23 cellular contexts compared by ENCODE assay signal in the genomic region with DNA sequence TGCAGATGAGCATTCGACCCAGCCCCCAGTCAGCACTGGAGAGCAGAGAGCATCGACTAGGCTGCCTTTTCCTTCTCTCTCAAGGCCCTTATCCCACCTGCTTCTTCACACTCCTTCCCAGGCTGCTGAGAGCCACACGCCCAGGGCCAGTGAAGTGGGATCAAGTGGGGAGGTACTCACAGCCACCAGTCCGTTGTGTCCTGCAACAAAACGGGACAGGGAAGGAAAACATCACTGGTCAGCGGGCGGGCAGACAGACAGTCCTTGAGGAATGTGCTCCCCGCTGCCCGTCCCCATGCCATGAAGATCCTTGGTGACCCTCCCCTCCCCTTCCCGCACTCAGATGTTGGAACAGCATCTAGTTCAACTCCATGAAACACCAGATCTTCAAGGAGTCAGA.
"Had no signal": no experiment of that assay in that cellular context is flagged by ENCODE, and none has a peak within 500 bp of the region (broad histone marks: within the 10 kb centered on the region; RNA-seq: fewer than 3 reads in every experiment).

No MANE protein-coding gene starts in this region.

- ATAC-seq: mucosa of descending colon; natural killer cell treated with Interleukin-12 subunit alpha and Interleukin-12 subunit beta and Interleukin-15 and Interleukin-18, amount 100 ng/mL, for 72 hours; pancreas; sciatic nerve; stimulated activated memory B cell treated with anti-CD40 and anti-IgM and Interleukin-4, amounts not matched to agents 10 μg/mL and 1 μg/mL and 100 μg/mL, for 72 hours; stimulated activated naive CD8-positive, alpha-beta T cell treated with anti-CD3 and anti-CD28 coated beads, Interleukin-15, Interleukin-2, amounts not matched to agents 100 U/mL and 50 U/mL, for 24 hours had no signal

- H3K36me3 Mint-ChIP-seq: memory B cell; mesothelial cell of epicardium; naive B cell; natural killer cell treated with Interleukin-12 subunit alpha and Interleukin-12 subunit beta and Interleukin-15 and Interleukin-18, amount 100 ng/mL, for 72 hours; stimulated activated memory B cell treated with anti-CD40 and anti-IgM and Interleukin-4, amounts not matched to agents 10 μg/mL and 1 μg/mL and 100 μg/mL, for 72 hours had no signal

- H3K27ac ChIP-seq: dorsolateral prefrontal cortex, neutrophil, pancreas, testis, tibial nerve, uterus had no signal

- H3K4me3 ChIP-seq: dorsolateral prefrontal cortex, lung, mucosa of descending colon, pancreas, testis, tibial nerve, upper lobe of left lung, uterus had no signal

- H3K4me3 Mint-ChIP-seq: memory B cell; mesothelial cell of epicardium; naive B cell; natural killer cell treated with Interleukin-12 subunit alpha and Interleukin-12 subunit beta and Interleukin-15 and Interleukin-18, amount 100 ng/mL, for 72 hours; stimulated activated memory B cell treated with anti-CD40 and anti-IgM and Interleukin-4, amounts not matched to agents 10 μg/mL and 1 μg/mL and 100 μg/mL, for 72 hours had no signal

- H3K9me3 ChIP-seq: mucosa of descending colon, neutrophil, pancreas, testis, tibial nerve, upper lobe of left lung, uterus had no signal

- H3K27ac Mint-ChIP-seq: memory B cell; natural killer cell treated with Interleukin-12 subunit alpha and Interleukin-12 subunit beta and Interleukin-15 and Interleukin-18, amount 100 ng/mL, for 72 hours; stimulated activated memory B cell treated with anti-CD40 and anti-IgM and Interleukin-4, amounts not matched to agents 10 μg/mL and 1 μg/mL and 100 μg/mL, for 72 hours had no signal

- H3K36me3 ChIP-seq: pancreas, upper lobe of left lung, uterus had no signal

- DNase-seq: cortex of kidney; dorsolateral prefrontal cortex; effector CD4-positive, alpha-beta T cell; hypothalamus; mucosa of descending colon; naive B cell; pancreas; stimulated activated CD4-positive, alpha-beta T cell treated with anti-CD3 and anti-CD28 coated beads, Interleukin-2, amount 100 ng/mL, for 24 hours; stimulated activated CD4-positive, alpha-beta T cell treated with anti-CD3 and anti-CD28 coated beads, Interleukin-4, amount 100 ng/mL, for 24 hours; stimulated activated naive CD8-positive, alpha-beta T cell treated with anti-CD3 and anti-CD28 coated beads, Interleukin-15, Interleukin-2, amounts not matched to agents 100 U/mL and 50 U/mL, for 24 hours; substantia nigra; testis; uterus had no signal

- H3K9me3 Mint-ChIP-seq: memory B cell; mesothelial cell of epicardium; naive B cell; natural killer cell treated with Interleukin-12 subunit alpha and Interleukin-12 subunit beta and Interleukin-15 and Interleukin-18, amount 100 ng/mL, for 72 hours; neural crest cell; stimulated activated memory B cell treated with anti-CD40 and anti-IgM and Interleukin-4, amounts not matched to agents 10 μg/mL and 1 μg/mL and 100 μg/mL, for 72 hours had no signal

- H3K27me3 ChIP-seq: dorsolateral prefrontal cortex, neutrophil, pancreas, testis, tibial nerve, upper lobe of left lung, uterus had no signal
